Comparison of ENCODE assay signal across 19 cellular contexts in the genomic region with DNA sequence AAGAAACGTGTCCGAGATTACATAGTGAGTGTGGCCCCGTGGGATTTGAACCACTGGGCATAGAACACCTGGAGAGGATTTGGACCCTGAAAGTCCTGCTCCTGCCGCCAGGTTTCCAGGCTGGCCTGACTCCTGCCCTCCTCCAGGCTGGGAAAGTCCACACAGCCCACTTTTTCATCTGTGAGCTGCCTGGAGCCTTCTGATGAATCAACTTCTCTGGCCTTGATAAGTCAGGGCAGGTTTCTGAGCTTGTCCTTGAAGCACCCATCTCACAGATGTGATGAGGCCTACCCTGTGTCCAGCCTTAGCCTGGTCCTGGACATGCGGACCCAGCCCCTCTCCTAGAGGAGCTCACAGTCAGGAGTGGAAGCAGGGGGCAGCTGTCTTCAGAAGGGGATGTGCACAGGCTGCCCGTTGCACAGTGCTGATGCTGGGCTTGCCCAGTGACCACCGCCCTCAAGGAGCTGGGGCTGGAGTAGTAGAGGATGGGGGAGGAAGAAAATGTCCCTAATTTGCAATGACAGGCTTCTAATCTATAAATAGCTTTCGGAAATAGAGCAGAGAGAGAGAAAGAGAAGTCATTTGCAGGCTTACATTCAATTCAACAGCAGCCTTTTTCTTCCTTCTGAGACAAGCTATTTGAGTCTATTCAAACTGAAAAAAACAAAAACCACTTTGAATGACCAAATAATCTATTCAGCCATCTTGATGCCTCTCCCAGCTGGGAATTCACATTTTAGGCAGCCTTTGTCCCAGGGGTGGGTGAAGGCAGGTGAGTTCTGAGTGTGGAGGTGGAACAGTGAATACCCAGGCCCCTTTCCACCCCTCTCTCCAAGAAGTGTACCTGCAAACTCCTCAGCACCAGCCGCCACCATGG.
DNase-seq lines count a peak whose midpoint lies in the region; ATAC-seq and TF ChIP-seq lines count a peak whose summit lies in the region.
"Had no signal": no experiment of that assay in that cellular context is flagged by ENCODE, and none has a peak within 500 bp of the region (broad histone marks: within the 10 kb centered on the region; RNA-seq: fewer than 3 reads in every experiment).

No MANE protein-coding gene starts in this region.

- peak overlapping the region; percentile 59 for H3K27ac Mint-ChIP-seq in stimulated activated naive B cell treated with anti-CD40 and anti-IgM and Interleukin-4, amounts not matched to agents 10 μg/mL and 1 μg/mL and 100 μg/mL, for 72 hours
- H3K27ac Mint-ChIP-seq in activated naive CD8-positive, alpha-beta T cell treated with anti-CD3 and anti-CD28 coated beads, Interleukin-2, amount 50 U/mL, for 24 hours, result no peak overlapping the region
- H3K27ac Mint-ChIP-seq: CD14-positive monocyte; effector memory CD8-positive, alpha-beta T cell had no signal

- H3K27me3 Mint-ChIP-seq in stimulated activated naive B cell treated with anti-CD40 and anti-IgM and Interleukin-4, amounts not matched to agents 10 μg/mL and 1 μg/mL and 100 μg/mL, for 72 hours, result peaks cover 0 to 2% of the 10 kb centered on the region in 2 donors
- H3K27me3 Mint-ChIP-seq in activated naive CD8-positive, alpha-beta T cell treated with anti-CD3 and anti-CD28 coated beads, Interleukin-2, amount 50 U/mL, for 24 hours, result peaks cover 2% of the 10 kb centered on the region
- H3K27me3 Mint-ChIP-seq: stimulated activated naive CD8-positive, alpha-beta T cell treated with anti-CD3 and anti-CD28 coated beads, Interleukin-15, amount 100 ng/mL, for 72 hours had no signal

- no peaks in the 10 kb centered on the region for H3K36me3 ChIP-seq in gastrocnemius medialis
- H3K36me3 ChIP-seq: breast epithelium had no signal

- no peaks in the 10 kb centered on the region for H3K27me3 ChIP-seq in gastrocnemius medialis
- H3K27me3 ChIP-seq: breast epithelium had no signal

- peak; percentile 64 for ATAC-seq in GM19023 (IDR thresholded peaks at IDR 0.05; ENCODE audit: unreplicated experiment)
- ATAC-seq in HG02571 (IDR thresholded peaks at IDR 0.05; ENCODE audit: unreplicated experiment), result peak; percentile 80
- ATAC-seq in HG03565 (IDR thresholded peaks at IDR 0.05; ENCODE audit: unreplicated experiment), result peak; percentile 66
- peak; percentile 61 to 78 for ATAC-seq in stimulated activated naive B cell treated with anti-CD40 and anti-IgM and Interleukin-4, amounts not matched to agents 10 μg/mL and 1 μg/mL and 100 μg/mL, for 72 hours (replicated peaks)
- ATAC-seq in activated naive CD8-positive, alpha-beta T cell treated with anti-CD3 and anti-CD28 coated beads, Interleukin-2, amount 50 U/mL, for 24 hours, result no peak
- no peak for ATAC-seq in gastrocnemius medialis
- ATAC-seq: effector memory CD8-positive, alpha-beta T cell; HCT116; Right ventricle myocardium inferior; sciatic nerve; stimulated activated naive CD8-positive, alpha-beta T cell treated with anti-CD3 and anti-CD28 coated beads, Interleukin-15, amount 100 ng/mL, for 72 hours had no signal

- H3K4me1 Mint-ChIP-seq in stimulated activated naive B cell treated with anti-CD40 and anti-IgM and Interleukin-4, amounts not matched to agents 10 μg/mL and 1 μg/mL and 100 μg/mL, for 72 hours, result peaks cover 21 to 45% of the 10 kb centered on the region in 2 donors
- peaks cover 15% of the 10 kb centered on the region for H3K4me1 Mint-ChIP-seq in activated naive CD8-positive, alpha-beta T cell treated with anti-CD3 and anti-CD28 coated beads, Interleukin-2, amount 50 U/mL, for 24 hours

- H3K4me3 ChIP-seq in gastrocnemius medialis, result no peak overlapping the region
- H3K4me3 ChIP-seq: breast epithelium had no signal

- DNase-seq in stimulated activated naive B cell treated with anti-CD40 and anti-IgM and Interleukin-4, amounts not matched to agents 10 μg/mL and 1 μg/mL and 100 μg/mL, for 72 hours, result no peak
- DNase-seq in activated effector memory CD4-positive, alpha-beta T cell treated with anti-CD3 and anti-CD28 coated beads, Interleukin-2, amount 50 U/mL, for 16 hours, result no peak
- no peak for DNase-seq in activated naive CD8-positive, alpha-beta T cell treated with anti-CD3 and anti-CD28 coated beads, Interleukin-2, amount 50 U/mL, for 24 hours
- no peak for DNase-seq in gastrocnemius medialis
- DNase-seq: activated naive CD4-positive, alpha-beta T cell treated with anti-CD3 and anti-CD28 coated beads, Interleukin-2, amount 10 ng/mL, durations not matched to agents 7 days and 5 days; effector memory CD8-positive, alpha-beta T cell; EL; mammary epithelial cell; NCI-H1930; stimulated activated naive CD8-positive, alpha-beta T cell treated with anti-CD3 and anti-CD28 coated beads, Interleukin-15, amount 100 ng/mL, for 72 hours had no signal

- in situ Hi-C loops in gastrocnemius medialis (cut with MboI; ENCODE audit: low sequenced_read_pairs in 4 of 4), result loop anchor here in 1 of 4 donors (10.0 kb wide), 1 partner anchor 1118 kb away; no protein-coding TSS in a partner anchor

- H3K9me3 ChIP-seq in gastrocnemius medialis, result no peaks in the 10 kb centered on the region
- H3K9me3 ChIP-seq: breast epithelium had no signal

- no peaks in the 10 kb centered on the region for H3K36me3 Mint-ChIP-seq in stimulated activated naive B cell treated with anti-CD40 and anti-IgM and Interleukin-4, amounts not matched to agents 10 μg/mL and 1 μg/mL and 100 μg/mL, for 72 hours
- no peaks in the 10 kb centered on the region for H3K36me3 Mint-ChIP-seq in activated naive CD8-positive, alpha-beta T cell treated with anti-CD3 and anti-CD28 coated beads, Interleukin-2, amount 50 U/mL, for 24 hours (ENCODE audit: low read depth)
- H3K36me3 Mint-ChIP-seq: activated naive CD4-positive, alpha-beta T cell treated with anti-CD3 and anti-CD28 coated beads, Interleukin-2, amount 10 ng/mL, durations not matched to agents 7 days and 5 days; CD14-positive monocyte had no signal

- TF ChIP-seq CTCF in gastrocnemius medialis (IDR thresholded peaks at IDR 0.05 in 4 of 5, conservative IDR thresholded peaks at IDR 0.05 in 1 of 5), result no peak

- no peak for TF ChIP-seq POLR2A in gastrocnemius medialis (IDR thresholded peaks at IDR 0.05)

- intact Hi-C loops in gastrocnemius medialis (cut with DNase I; ENCODE audit: low total_unique reads), result no loop called here

- peak overlapping the region in 1 of 2 donors; percentile 20 for H3K4me3 Mint-ChIP-seq in stimulated activated naive B cell treated with anti-CD40 and anti-IgM and Interleukin-4, amounts not matched to agents 10 μg/mL and 1 μg/mL and 100 μg/mL, for 72 hours
- no peak overlapping the region for H3K4me3 Mint-ChIP-seq in activated naive CD8-positive, alpha-beta T cell treated with anti-CD3 and anti-CD28 coated beads, Interleukin-2, amount 50 U/mL, for 24 hours
- H3K4me3 Mint-ChIP-seq: activated naive CD4-positive, alpha-beta T cell treated with anti-CD3 and anti-CD28 coated beads, Interleukin-2, amount 10 ng/mL, durations not matched to agents 7 days and 5 days; CD14-positive monocyte; effector memory CD8-positive, alpha-beta T cell; neural crest cell; stimulated activated naive CD8-positive, alpha-beta T cell treated with anti-CD3 and anti-CD28 coated beads, Interleukin-15, amount 100 ng/mL, for 72 hours had no signal

- no peaks in the 10 kb centered on the region for H3K4me1 ChIP-seq in gastrocnemius medialis
- H3K4me1 ChIP-seq: breast epithelium had no signal

- no peak overlapping the region for H3K27ac ChIP-seq in gastrocnemius medialis
- H3K27ac ChIP-seq: breast epithelium had no signal

- no peaks in the 10 kb centered on the region for H3K9me3 Mint-ChIP-seq in stimulated activated naive B cell treated with anti-CD40 and anti-IgM and Interleukin-4, amounts not matched to agents 10 μg/mL and 1 μg/mL and 100 μg/mL, for 72 hours
- H3K9me3 Mint-ChIP-seq in activated naive CD8-positive, alpha-beta T cell treated with anti-CD3 and anti-CD28 coated beads, Interleukin-2, amount 50 U/mL, for 24 hours, result no peaks in the 10 kb centered on the region
- H3K9me3 Mint-ChIP-seq: activated naive CD4-positive, alpha-beta T cell treated with anti-CD3 and anti-CD28 coated beads, Interleukin-2, amount 10 ng/mL, durations not matched to agents 7 days and 5 days; CD14-positive monocyte; effector memory CD8-positive, alpha-beta T cell; neural crest cell; stimulated activated naive CD8-positive, alpha-beta T cell treated with anti-CD3 and anti-CD28 coated beads, Interleukin-15, amount 100 ng/mL, for 72 hours had no signal

Comparison
In these comparisons a context has a peak if more than half of its experiments do, and no peak if none do; other contexts are left out.
1. ATAC-seq: peak in GM19023 (single experiment), HG02571 (single experiment), HG03565 (single experiment) and stimulated activated naive B cell treated with anti-CD40 and anti-IgM and Interleukin-4, amounts not matched to agents 10 μg/mL and 1 μg/mL and 100 μg/mL, for 72 hours (2 of 2); none in activated naive CD8-positive, alpha-beta T cell treated with anti-CD3 and anti-CD28 coated beads, Interleukin-2, amount 50 U/mL, for 24 hours (single experiment) and gastrocnemius medialis (0 of 2).